Comparison of ENCODE assay signal across 16 cellular contexts in genomic region chr1:59333626-59334277, GRCh38. TPM values are rescaled to one million over a fixed set of nuclear protein-coding genes. Genes with fewer than 3 reads are reported as not detected.
DNase-seq lines count a peak whose midpoint lies in the region; ATAC-seq lines count a peak whose summit lies in the region.
"Had no signal": no experiment of that assay in that cellular context is flagged by ENCODE, and none has a peak within 500 bp of the region (broad histone marks: within the 10 kb centered on the region; RNA-seq: fewer than 3 reads in every experiment).

No MANE protein-coding gene starts in this region.

- H3K36me3 Mint-ChIP-seq in activated T-helper 1 cell treated with anti-CD3 and anti-CD28 coated beads, Interleukin-12 subunit alpha, Interleukin-12 subunit beta, Interleukin-2, Interleukin-4 antibody, amounts not matched to agents 30 ng/mL and 10 ng/mL and 1 ng/mL, durations not matched to agents 14 hours and 24 hours and 36 hours (ENCODE audit: low read depth) = peaks cover 13% of the 10 kb centered on the region
- H3K36me3 Mint-ChIP-seq: CD4-positive, alpha-beta memory T cell had no signal

- H3K27me3 Mint-ChIP-seq in activated T-helper 1 cell treated with anti-CD3 and anti-CD28 coated beads, Interleukin-12 subunit alpha, Interleukin-12 subunit beta, Interleukin-2, Interleukin-4 antibody, amounts not matched to agents 30 ng/mL and 10 ng/mL and 1 ng/mL, durations not matched to agents 14 hours and 24 hours and 36 hours (ENCODE audit: insufficient read depth) = no peaks in the 10 kb centered on the region
- H3K27me3 Mint-ChIP-seq: CD4-positive, alpha-beta memory T cell had no signal

- DNase-seq in EL (peak; percentile 10), LHCN-M2 (ENCODE audit: low read depth) (peak; percentile 17), kidney tubule cell (ENCODE audit: low spot score) (peak; percentile 30), NCI-H2081 treated with DMSO at 0.1 percent for 48 hours (lab: John Stamatoyannopoulos, UW) (no peak), OCI-M1 (lab: John Stamatoyannopoulos, UW) (no peak), retina (no peak)
- peak; percentile 18 for DNase-seq in activated T-helper 1 cell treated with anti-CD3 and anti-CD28 coated beads, Interleukin-12 subunit alpha, Interleukin-12 subunit beta, Interleukin-2, Interleukin-4 antibody, amounts not matched to agents 30 ng/mL and 10 ng/mL and 1 ng/mL, durations not matched to agents 14 hours and 24 hours and 36 hours (ENCODE audit: low spot score)
- DNase-seq: activated effector memory CD4-positive, alpha-beta T cell treated with anti-CD3 and anti-CD28 coated beads, Interleukin-2, amount 50 U/mL, for 16 hours; CD4-positive, alpha-beta memory T cell; cerebellar nuclear complex; NCI-H446; sigmoid colon; testis; WERI-Rb-1 had no signal

- H3K9me3 Mint-ChIP-seq in activated T-helper 1 cell treated with anti-CD3 and anti-CD28 coated beads, Interleukin-12 subunit alpha, Interleukin-12 subunit beta, Interleukin-2, Interleukin-4 antibody, amounts not matched to agents 30 ng/mL and 10 ng/mL and 1 ng/mL, durations not matched to agents 14 hours and 24 hours and 36 hours = peaks cover 14% of the 10 kb centered on the region
- H3K9me3 Mint-ChIP-seq: CD4-positive, alpha-beta memory T cell had no signal

- H3K27ac Mint-ChIP-seq in activated T-helper 1 cell treated with anti-CD3 and anti-CD28 coated beads, Interleukin-12 subunit alpha, Interleukin-12 subunit beta, Interleukin-2, Interleukin-4 antibody, amounts not matched to agents 30 ng/mL and 10 ng/mL and 1 ng/mL, durations not matched to agents 14 hours and 24 hours and 36 hours = peak overlapping the region; percentile 78

- no peak for ATAC-seq in HG02588 (IDR thresholded peaks at IDR 0.05; ENCODE audit: unreplicated experiment)
- ATAC-seq: Right ventricle myocardium inferior had no signal

- no peak overlapping the region for H3K4me3 Mint-ChIP-seq in activated T-helper 1 cell treated with anti-CD3 and anti-CD28 coated beads, Interleukin-12 subunit alpha, Interleukin-12 subunit beta, Interleukin-2, Interleukin-4 antibody, amounts not matched to agents 30 ng/mL and 10 ng/mL and 1 ng/mL, durations not matched to agents 14 hours and 24 hours and 36 hours
- H3K4me3 Mint-ChIP-seq: CD4-positive, alpha-beta memory T cell had no signal

- peaks cover 36% of the 10 kb centered on the region for H3K4me1 Mint-ChIP-seq in activated T-helper 1 cell treated with anti-CD3 and anti-CD28 coated beads, Interleukin-12 subunit alpha, Interleukin-12 subunit beta, Interleukin-2, Interleukin-4 antibody, amounts not matched to agents 30 ng/mL and 10 ng/mL and 1 ng/mL, durations not matched to agents 14 hours and 24 hours and 36 hours (ENCODE audit: low read depth)

- intact Hi-C loops in activated T-helper 1 cell treated with anti-CD3 and anti-CD28 coated beads, Interleukin-12 subunit alpha, Interleukin-12 subunit beta, Interleukin-2, Interleukin-4 antibody, amounts not matched to agents 30 ng/mL and 10 ng/mL and 1 ng/mL, durations not matched to agents 14 hours and 24 hours and 36 hours (cut with micrococcal nuclease) = loop anchor here (1.0 to 2.0 kb wide), 8 partner anchors 22 to 549 kb away; partner anchors contain the start of gene JUN

RNA-seq across cellular contexts. Expression of gene FGGY, which starts 36.9 kb away (rescaled TPM):
- 16.2 and 18.0 TPM in 2 replicates for total RNA-seq in LHCN-M2 (2014; rRNA removed)
- polyA plus RNA-seq in LHCN-M2 (2012) = 18.5 TPM
- total RNA-seq in activated T-helper 1 cell treated with anti-CD3 and anti-CD28 coated beads, Interleukin-12 subunit alpha, Interleukin-12 subunit beta, Interleukin-2, Interleukin-4 antibody, amounts not matched to agents 30 ng/mL and 10 ng/mL and 1 ng/mL, durations not matched to agents 14 hours and 24 hours and 36 hours = 7.1 and 8.2 TPM in 2 replicates

Comparison
In these comparisons a context has a peak if more than half of its experiments do, and no peak if none do; other contexts are left out.
1. DNase-seq: peak in EL (single experiment), LHCN-M2 (single experiment), activated T-helper 1 cell treated with anti-CD3 and anti-CD28 coated beads, Interleukin-12 subunit alpha, Interleukin-12 subunit beta, Interleukin-2, Interleukin-4 antibody, amounts not matched to agents 30 ng/mL and 10 ng/mL and 1 ng/mL, durations not matched to agents 14 hours and 24 hours and 36 hours (single experiment) and kidney tubule cell (single experiment); none in NCI-H2081 treated with DMSO at 0.1 percent for 48 hours (single experiment), OCI-M1 (single experiment) and retina (single experiment).